ENCODE assay signal across 8 cellular contexts in the genomic region with DNA sequence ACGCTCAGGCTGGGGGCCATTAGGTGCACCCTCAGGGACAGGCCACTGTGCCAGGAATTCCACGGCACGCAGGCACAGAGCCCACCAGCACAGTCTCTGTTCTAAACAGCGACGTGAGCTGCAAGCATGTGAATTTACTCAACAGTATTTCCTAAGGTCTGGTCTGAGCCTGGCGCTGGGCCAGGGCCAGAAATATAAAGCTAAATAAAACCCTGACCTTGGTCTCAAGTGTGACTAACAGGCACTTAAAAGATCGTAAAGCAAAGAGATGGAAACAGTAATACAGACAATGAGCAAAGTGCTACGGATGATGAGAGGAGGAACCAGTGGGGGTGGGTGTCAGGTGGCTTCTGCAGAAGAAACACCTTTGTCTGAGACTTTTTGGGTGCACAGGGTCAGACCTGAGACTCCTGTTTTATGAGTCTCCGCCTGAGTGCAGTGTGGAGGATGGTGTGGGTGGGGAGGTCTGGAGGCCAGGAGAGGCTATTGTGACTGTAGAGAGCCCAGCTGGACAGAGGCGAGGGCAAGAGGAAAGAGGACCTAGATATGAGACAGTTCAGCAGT. TPM values are rescaled to one million over a fixed set of nuclear protein-coding genes. Genes with fewer than 3 reads are reported as not detected.
DNase-seq lines count a peak whose midpoint lies in the region; ATAC-seq, FAIRE-seq and TF ChIP-seq lines count a peak whose summit lies in the region.

No MANE protein-coding gene starts in this region.

- H3K27me3 ChIP-seq in astrocyte (ENCODE audit: insufficient read depth, low read length) (no peaks in the 10 kb centered on the region), HepG2 (ENCODE audit: control insufficient read depth in 1 of 2, insufficient read depth in 2 of 2, low read length in 2 of 2) (peaks cover 6 to 50% of the 10 kb centered on the region in 2 experiments; a peak in 4 of 5 replicates), endodermal cell (ENCODE audit: control insufficient read depth, insufficient read depth, low read length, poor library complexity, severe bottlenecking) (no peaks in the 10 kb centered on the region), MM.1S (replicated peaks; ENCODE audit: insufficient read depth, low read length) (no peaks in the 10 kb centered on the region)

- no TSS peak for BruUV-seq in HepG2 (replicated peaks; lab: Mats Ljungman, UMichigan)

- H2AFZ ChIP-seq in astrocyte (ENCODE audit: low read depth, low read length) (no peak overlapping the region), HepG2 (ENCODE audit: low read length) (no peak overlapping the region), MM.1S (ENCODE audit: low read length) (no peak overlapping the region)

- TF ChIP-seq RAD21 in HepG2 (CRISPR knock-in tag; IDR thresholded peaks at IDR 0.05): no peak

- WGBS in HepG2 (ENCODE audit: low lambda C conversion rate): 4% methylated on average over 7 of the region's 10 CpGs
- 91 to 96% methylated on average over 8 to 10 of the region's 10 CpGs for WGBS in endodermal cell (ENCODE audit: insufficient coverage in 1 of 2, insufficient read length in 1 of 2), 2 experiments

- CTCF ChIA-PET in HepG2 (lab: Yijun Ruan, JAX; ENCODE audit: low intra/inter-chr PET ratio, low total read pairs): no interaction called here

- H3K27ac ChIP-seq in astrocyte (ENCODE audit: low read depth, low read length) (peak overlapping the region; percentile 82), HepG2 (ENCODE audit: extremely low read length, insufficient read depth, low read length) (no peak overlapping the region), endodermal cell (ENCODE audit: low read depth, low read length) (no peak overlapping the region), MM.1S (ENCODE audit: low read length) (no peak overlapping the region)

- H3K36me3 ChIP-seq in astrocyte (ENCODE audit: insufficient read depth, low read length) (no peaks in the 10 kb centered on the region), HepG2 (replicated peaks in 1 of 2; ENCODE audit: control insufficient read depth in 1 of 2, insufficient read depth in 2 of 2, low read length in 2 of 2) (no peaks in the 10 kb centered on the region), endodermal cell (ENCODE audit: control insufficient read depth, insufficient read depth, low read length) (no peaks in the 10 kb centered on the region), MM.1S (replicated peaks; ENCODE audit: insufficient read depth, low read length) (no peaks in the 10 kb centered on the region)

- H3K9ac ChIP-seq in astrocyte (ENCODE audit: low read length): peak overlapping the region; percentile 71
- H3K9ac ChIP-seq in HepG2 (ENCODE audit: insufficient read depth, low read depth, low read length): no peak overlapping the region
- no peak overlapping the region for H3K9ac ChIP-seq in endodermal cell (ENCODE audit: extremely low read depth, low read length, poor library complexity, severe bottlenecking)
- no peak overlapping the region for H3K9ac ChIP-seq in MM.1S (ENCODE audit: low read length)

- H3K9me3 Mint-ChIP-seq in astrocyte (ENCODE audit: unreplicated experiment): peaks cover 8% of the 10 kb centered on the region
- no peaks in the 10 kb centered on the region for H3K9me3 Mint-ChIP-seq in endodermal cell

- in situ Hi-C loops in HepG2 (cut with HindIII; ENCODE audit: extremely low pct_ligation_motif_present, low pct_unique_long_range_greater_than_20kb): no loop called here

- H3K9me2 ChIP-seq in MM.1S (replicated peaks; ENCODE audit: insufficient read depth, low read length): no peaks in the 10 kb centered on the region

- DNase-seq in AG20443 (ENCODE audit: low spot score) (peak; percentile 60), NAMALWA (ENCODE audit: low spot score) (peak; percentile 39), astrocyte (ENCODE audit: low read depth) (peak; percentile 66), HepG2 (ENCODE audit: low spot score) (no peak), endodermal cell (no peak), MM.1S (no peak)

- TF ChIP-seq CTCF in astrocyte (IDR thresholded peaks at IDR 0.05; ENCODE audit: insufficient read depth, low read depth, low read length): no peak
- no peak for TF ChIP-seq CTCF in HepG2 (CRISPR knock-in tag; IDR thresholded peaks at IDR 0.05)
- TF ChIP-seq CTCF in endodermal cell (conservative IDR thresholded peaks at IDR 0.05): no peak
- TF ChIP-seq CTCF in MM.1S (IDR thresholded peaks at IDR 0.05; ENCODE audit: low read length): no peak

- H3K4me1 ChIP-seq in astrocyte (ENCODE audit: insufficient read depth, low read length) (peaks cover 29% of the 10 kb centered on the region), HepG2 (ENCODE audit: insufficient read depth, low read length) (no peaks in the 10 kb centered on the region), endodermal cell (ENCODE audit: control insufficient read depth, insufficient read depth, low read length) (no peaks in the 10 kb centered on the region), MM.1S (ENCODE audit: low read length) (no peaks in the 10 kb centered on the region)

- intact Hi-C loops in HepG2 (cut with micrococcal nuclease; ENCODE audit: unreplicated experiment): no loop called here

- ATAC-seq in HepG2 (no peak), esophagus mucosa (no peak), HG03097 (IDR thresholded peaks at IDR 0.05; ENCODE audit: low FRiP score, unreplicated experiment) (no peak)

- H3K9me3 ChIP-seq in astrocyte (ENCODE audit: insufficient read depth, low read depth, low read length) (no peaks in the 10 kb centered on the region), HepG2 (ENCODE audit: low read length) (no peaks in the 10 kb centered on the region), endodermal cell (ENCODE audit: control insufficient read depth, low read length) (no peaks in the 10 kb centered on the region), MM.1S (replicated peaks; ENCODE audit: insufficient read depth, low read length) (no peaks in the 10 kb centered on the region)

- TF ChIP-seq EP300 in HepG2 (IDR thresholded peaks at IDR 0.05; ENCODE audit: low read depth in 2 of 2, low read length in 2 of 2) (no peak), HepG2 (CRISPR knock-in tag; IDR thresholded peaks at IDR 0.05; ENCODE audit: borderline replicate concordance) (no peak)

- no peaks in the 10 kb centered on the region for H3K79me2 ChIP-seq in astrocyte (ENCODE audit: insufficient read depth, low read length)
- no peaks in the 10 kb centered on the region for H3K79me2 ChIP-seq in HepG2 (ENCODE audit: insufficient read depth, low read length)
- no peaks in the 10 kb centered on the region for H3K79me2 ChIP-seq in MM.1S (ENCODE audit: low read length)

- H3K4me3 ChIP-seq in astrocyte (ENCODE audit: insufficient read depth, low read depth, low read length) (no peak overlapping the region), HepG2 (replicated peaks in 1 of 3; ENCODE audit: insufficient read depth in 1 of 3, low read depth in 2 of 3, low read length in 3 of 3) (no peak overlapping the region), endodermal cell (ENCODE audit: low read length) (no peak overlapping the region), MM.1S (ENCODE audit: low read length) (no peak overlapping the region)

- H3K27ac Mint-ChIP-seq in astrocyte (ENCODE audit: unreplicated experiment) (no peak overlapping the region), endodermal cell (no peak overlapping the region)

- FAIRE-seq in astrocyte (lab: Jason Lieb, UNC) (no peak), HepG2 (lab: Jason Lieb, UNC) (no peak)

- peaks cover 28% of the 10 kb centered on the region for H4K20me1 ChIP-seq in astrocyte (ENCODE audit: insufficient read depth, low read length)
- H4K20me1 ChIP-seq in HepG2 (ENCODE audit: insufficient read depth, low read length): no peaks in the 10 kb centered on the region
- H4K20me1 ChIP-seq in MM.1S (ENCODE audit: insufficient read depth, low read length): no peaks in the 10 kb centered on the region

- H3K4me1 Mint-ChIP-seq in astrocyte (ENCODE audit: low read depth, unreplicated experiment) (peaks cover 11% of the 10 kb centered on the region), endodermal cell (no peaks in the 10 kb centered on the region)

- H3K4me2 ChIP-seq in astrocyte (ENCODE audit: low read length): peak overlapping the region; percentile 71
- H3K4me2 ChIP-seq in HepG2 (ENCODE audit: low read depth, low read length): no peak overlapping the region
- no peak overlapping the region for H3K4me2 ChIP-seq in MM.1S (ENCODE audit: low read depth, low read length)

- H3F3A ChIP-seq in MM.1S (ENCODE audit: insufficient read depth, low read length): no peaks in the 10 kb centered on the region

- H3K27me3 Mint-ChIP-seq in astrocyte (ENCODE audit: low read depth, unreplicated experiment) (peaks cover 46% of the 10 kb centered on the region), endodermal cell (ENCODE audit: insufficient read depth) (peaks cover 14% of the 10 kb centered on the region)

- peak overlapping the region; percentile 35 for H3K4me3 Mint-ChIP-seq in astrocyte (ENCODE audit: unreplicated experiment)
- H3K4me3 Mint-ChIP-seq in endodermal cell: no peak overlapping the region

- H3K36me3 Mint-ChIP-seq in astrocyte (ENCODE audit: low read depth, unreplicated experiment): peaks cover 16% of the 10 kb centered on the region
- H3K36me3 Mint-ChIP-seq in endodermal cell (ENCODE audit: low read depth): no peaks in the 10 kb centered on the region

- no peak for TF ChIP-seq POLR2A in HepG2 (IDR thresholded peaks at IDR 0.05; ENCODE audit: insufficient read depth in 1 of 2, low read depth in 2 of 2, low read length in 2 of 2)

- POLR2A ChIA-PET in HepG2 (lab: Yijun Ruan, JAX): no interaction called here

RNA-seq across cellular contexts. Expression of a gene that starts 53.4 kb away (rescaled TPM):
- total RNA-seq in astrocyte (0.45 TPM in 1 of 2 replicates, not detected in the other), HepG2 (2016; rRNA removed; fragmentation: Illumina TruSeq; extraction: Trizol) (not detected in 2 replicates), endodermal cell (not detected), esophagus mucosa (4.7 TPM)
- not detected in 2 replicates for total RNA-seq in HepG2 (2016; cell fraction: cytosol; rRNA removed; fragmentation: Illumina TruSeq; extraction: Trizol; ENCODE audit: low read depth)
- total RNA-seq in HepG2 (2016; cell fraction: insoluble cytoplasmic fraction; rRNA removed; fragmentation: Illumina TruSeq; extraction: Trizol): not detected in 2 replicates
- total RNA-seq in HepG2 (2016; cell fraction: membrane; rRNA removed; fragmentation: Illumina TruSeq; extraction: Trizol): not detected in 2 replicates
- not detected in 2 replicates for total RNA-seq in HepG2 (2016; cell fraction: nucleus; rRNA removed; fragmentation: Illumina TruSeq; extraction: Trizol)
- polyA plus RNA-seq in HepG2 (2011; rRNA removed): not detected in 2 replicates
- not detected in 2 replicates for polyA plus RNA-seq in HepG2 (2011; cell fraction: cytosol; rRNA removed)
- not detected in 2 replicates for polyA plus RNA-seq in HepG2 (2011; cell fraction: nucleus; rRNA removed)
- not detected in 2 replicates for polyA plus RNA-seq in HepG2 (2012)
- polyA plus RNA-seq in HepG2 (2016; cell fraction: cytosol; fragmentation: Illumina TruSeq; extraction: Trizol; ENCODE audit: low read depth): not detected in 2 replicates
- not detected in 2 replicates for polyA plus RNA-seq in HepG2 (2016; cell fraction: insoluble cytoplasmic fraction; fragmentation: Illumina TruSeq; extraction: Trizol; ENCODE audit: low read depth)
- not detected in 2 replicates for polyA plus RNA-seq in HepG2 (2016; cell fraction: membrane; fragmentation: Illumina TruSeq; extraction: Trizol; ENCODE audit: low read depth)
- polyA plus RNA-seq in HepG2 (2016; cell fraction: nucleus; fragmentation: Illumina TruSeq; extraction: Trizol; ENCODE audit: insufficient read depth, low read depth): not detected in 2 replicates
- polyA minus RNA-seq in HepG2 (2011; rRNA and poly(A)+ RNA removed; ENCODE audit: low replicate concordance): 1.1 TPM in 1 of 2 replicates, not detected in the other
- not detected in 2 replicates for polyA minus RNA-seq in HepG2 (2011; cell fraction: cytosol; rRNA and poly(A)+ RNA removed)
- not detected in 2 replicates for polyA minus RNA-seq in HepG2 (2011; cell fraction: nucleus; rRNA and poly(A)+ RNA removed)
- polyA plus RNA-seq in endodermal cell (2013, experiment 1 of 2): 0.18 TPM
- not detected for polyA plus RNA-seq in endodermal cell (2013, experiment 2 of 2)

Comparison
In these comparisons a context has a peak if more than half of its experiments do, and no peak if none do; other contexts are left out.
1. DNase-seq: peak in AG20443 (single experiment), NAMALWA (single experiment) and astrocyte (single experiment); none in HepG2 (single experiment), endodermal cell (single experiment) and MM.1S (single experiment).